ENCODE assay signal across 8 cellular contexts in the genomic region with DNA sequence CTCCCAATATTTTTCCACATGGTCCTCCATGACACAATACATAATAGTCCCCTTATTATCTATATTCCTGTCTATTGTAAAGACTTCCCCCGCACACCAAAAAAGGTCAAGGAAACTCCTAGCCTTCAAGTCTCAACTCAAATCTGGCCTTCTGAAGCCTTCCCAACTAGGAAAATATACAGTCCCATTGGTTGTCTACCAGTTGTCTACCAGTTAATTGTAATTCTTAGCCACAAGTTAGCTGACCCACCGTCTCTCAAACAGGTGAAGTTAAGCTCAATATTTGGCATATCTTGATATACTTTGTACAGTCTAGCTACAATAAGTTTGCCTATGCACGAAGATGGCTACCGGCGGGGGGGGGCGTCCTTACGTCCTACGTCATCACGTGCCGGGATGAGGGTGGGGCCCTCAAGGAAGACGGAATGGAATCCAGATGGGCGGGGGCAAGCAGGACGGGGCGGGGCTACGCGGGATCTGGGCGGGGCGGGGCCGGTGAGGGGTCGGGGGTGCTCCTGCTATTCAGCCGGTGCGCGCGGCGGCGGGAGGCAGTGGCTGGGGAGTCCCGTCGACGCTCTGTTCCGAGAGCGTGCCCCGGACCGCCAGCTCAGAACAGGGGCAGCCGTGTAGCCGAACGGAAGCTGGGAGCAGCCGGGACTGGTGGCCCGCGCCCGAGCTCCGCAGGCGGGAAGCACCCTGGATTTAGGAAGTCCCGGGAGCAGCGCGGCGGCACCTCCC. TPM values are rescaled to one million over a fixed set of nuclear protein-coding genes. Genes with fewer than 3 reads are reported as not detected.
DNase-seq lines count a peak whose midpoint lies in the region; ATAC-seq and TF ChIP-seq lines count a peak whose summit lies in the region.

A gene (plus strand): TSS at position 551 of the 738 bp plus-strand sequence. CDS start 613 bp downstream, outside the sequence.

- H3K4me2 ChIP-seq in Loucy (ENCODE audit: low read depth, low read length, poor library complexity, severe bottlenecking) = peak within 1 kb of the TSS; percentile 52
- peak within 1 kb of the TSS; percentile 78 for H3K4me2 ChIP-seq in osteoblast (ENCODE audit: insufficient read depth, low read length)

- H3K27ac Mint-ChIP-seq in activated naive CD4-positive, alpha-beta T cell treated with anti-CD3 and anti-CD28 coated beads, Interleukin-2, amount 50 U/mL, for 72 hours = peak within 1 kb of the TSS; percentile 91 to 92

- no peaks in the 10 kb centered on the region for H3F3A ChIP-seq in Loucy (ENCODE audit: low read depth)

- no peaks in the 10 kb centered on the region for H4K20me1 ChIP-seq in Loucy (ENCODE audit: insufficient read depth, low read length, poor library complexity, severe bottlenecking)
- H4K20me1 ChIP-seq in osteoblast (ENCODE audit: insufficient read depth, low read length) = peaks cover 23% of the 10 kb centered on the region

- H3K9ac ChIP-seq in Loucy (ENCODE audit: low read depth, low read length, poor library complexity, severe bottlenecking) = peak within 1 kb of the TSS; percentile 55

- peak within 1 kb of the TSS; percentile 56 for H2AFZ ChIP-seq in Loucy (ENCODE audit: low read length)
- H2AFZ ChIP-seq in osteoblast (ENCODE audit: low read length) = peak within 1 kb of the TSS; percentile 99

- H3K27me3 ChIP-seq in Loucy (ENCODE audit: insufficient read depth, low read length, poor library complexity, severe bottlenecking) = no peaks in the 10 kb centered on the region
- no peaks in the 10 kb centered on the region for H3K27me3 ChIP-seq in osteoblast (ENCODE audit: insufficient read depth, low read length)
- no peaks in the 10 kb centered on the region for H3K27me3 ChIP-seq in thoracic aorta (replicated peaks; ENCODE audit: insufficient read depth)

- peaks cover 21 to 30% of the 10 kb centered on the region in 2 donors for H3K36me3 Mint-ChIP-seq in activated naive CD4-positive, alpha-beta T cell treated with anti-CD3 and anti-CD28 coated beads, Interleukin-2, amount 50 U/mL, for 72 hours

- H3K9me3 ChIP-seq in Loucy (ENCODE audit: insufficient read depth, low read depth, low read length) (no peaks in the 10 kb centered on the region), osteoblast (ENCODE audit: low read depth, low read length) (no peaks in the 10 kb centered on the region), thoracic aorta (no peaks in the 10 kb centered on the region)

- DNase-seq in EH (ENCODE audit: low read depth) (peak; percentile 92), glomerular visceral epithelial cell (ENCODE audit: extremely low spot score) (peak; percentile 93), osteoblast (ENCODE audit: insufficient read length, low spot score, missing footprints) (peak; percentile 94), thoracic aorta (ENCODE audit: low spot score) (peak; percentile 80)
- peak; percentile 76 to 86 for DNase-seq in activated naive CD4-positive, alpha-beta T cell treated with anti-CD3 and anti-CD28 coated beads, Interleukin-2, amount 50 U/mL, for 72 hours (ENCODE audit: low spot score in 2 of 2)

- peak within 1 kb of the TSS; percentile 89 for H3K27ac ChIP-seq in osteoblast (ENCODE audit: low read depth, low read length)
- peak within 1 kb of the TSS; percentile 90 to 93 for H3K27ac ChIP-seq in thoracic aorta

- H3K36me3 ChIP-seq in Loucy (ENCODE audit: insufficient read depth, low read length) (no peaks in the 10 kb centered on the region), osteoblast (ENCODE audit: insufficient read depth, low read length) (no peaks in the 10 kb centered on the region), thoracic aorta (no peaks in the 10 kb centered on the region)

- H3K9me3 Mint-ChIP-seq in activated naive CD4-positive, alpha-beta T cell treated with anti-CD3 and anti-CD28 coated beads, Interleukin-2, amount 50 U/mL, for 72 hours = peaks cover 10 to 14% of the 10 kb centered on the region in 2 donors

- no peaks in the 10 kb centered on the region for H3K79me2 ChIP-seq in Loucy (ENCODE audit: insufficient read depth, low read length)
- H3K79me2 ChIP-seq in osteoblast (ENCODE audit: insufficient read depth, low read length) = peaks cover 50% of the 10 kb centered on the region

- H3K4me3 ChIP-seq in Loucy (ENCODE audit: low read length, poor library complexity, severe bottlenecking) (peak within 1 kb of the TSS; percentile 68), osteoblast (ENCODE audit: insufficient read depth, low read length) (peak within 1 kb of the TSS; percentile 91), thoracic aorta (peak within 1 kb of the TSS; percentile 99)

- no peaks in the 10 kb centered on the region for H3K9me2 ChIP-seq in Loucy (replicated peaks; ENCODE audit: low read depth, low read length)

- TF ChIP-seq CTCF in Loucy (conservative IDR thresholded peaks at IDR 0.05; ENCODE audit: low read length) = no peak
- no peak for TF ChIP-seq CTCF in osteoblast (IDR thresholded peaks at IDR 0.05; ENCODE audit: extremely low read depth, low read depth, low read length)
- TF ChIP-seq CTCF in thoracic aorta (IDR thresholded peaks at IDR 0.05) = no peak

- peak; percentile 64 for ATAC-seq in GM21825 (IDR thresholded peaks at IDR 0.05; ENCODE audit: unreplicated experiment)
- ATAC-seq in SK-N-SH treated with all-trans-retinoic acid at 6 μM for 48 hours = peak; percentile 71
- ATAC-seq in activated naive CD4-positive, alpha-beta T cell treated with anti-CD3 and anti-CD28 coated beads, Interleukin-2, amount 50 U/mL, for 72 hours = peak; percentile 85 to 87
- ATAC-seq in thoracic aorta (ENCODE audit: insufficient number of reproducible peaks, low FRiP score, low read depth) = peak; percentile 75

- H3K4me1 ChIP-seq in Loucy (ENCODE audit: insufficient read depth, low read length, poor library complexity, severe bottlenecking) (peaks cover 29% of the 10 kb centered on the region), osteoblast (ENCODE audit: insufficient read depth, low read length) (peaks cover 18% of the 10 kb centered on the region), thoracic aorta (ENCODE audit: control insufficient read depth in 1 of 2, low read depth in 2 of 2) (peaks cover 9 to 19% of the 10 kb centered on the region in 2 donors)

TF ChIP-seq in SK-N-SH treated with all-trans-retinoic acid at 6 μM for 48 hours, 23 proteins besides CTCF, POLR2A, EP300 and RAD21:
- TF ChIP-seq GLIS3 (CRISPR knock-in tag; IDR thresholded peaks at IDR 0.05) = no peak
- no peak for TF ChIP-seq TCF4 (CRISPR knock-in tag; IDR thresholded peaks at IDR 0.05; ENCODE audit: borderline replicate concordance)
- TF ChIP-seq TOX (CRISPR knock-in tag; IDR thresholded peaks at IDR 0.05; ENCODE audit: borderline replicate concordance) = no peak
- no peak for TF ChIP-seq BACH2 (CRISPR knock-in tag; IDR thresholded peaks at IDR 0.05; ENCODE audit: borderline replicate concordance)
- no peak for TF ChIP-seq ZFP3 (CRISPR knock-in tag; IDR thresholded peaks at IDR 0.05)
- TF ChIP-seq, protein P1, sequence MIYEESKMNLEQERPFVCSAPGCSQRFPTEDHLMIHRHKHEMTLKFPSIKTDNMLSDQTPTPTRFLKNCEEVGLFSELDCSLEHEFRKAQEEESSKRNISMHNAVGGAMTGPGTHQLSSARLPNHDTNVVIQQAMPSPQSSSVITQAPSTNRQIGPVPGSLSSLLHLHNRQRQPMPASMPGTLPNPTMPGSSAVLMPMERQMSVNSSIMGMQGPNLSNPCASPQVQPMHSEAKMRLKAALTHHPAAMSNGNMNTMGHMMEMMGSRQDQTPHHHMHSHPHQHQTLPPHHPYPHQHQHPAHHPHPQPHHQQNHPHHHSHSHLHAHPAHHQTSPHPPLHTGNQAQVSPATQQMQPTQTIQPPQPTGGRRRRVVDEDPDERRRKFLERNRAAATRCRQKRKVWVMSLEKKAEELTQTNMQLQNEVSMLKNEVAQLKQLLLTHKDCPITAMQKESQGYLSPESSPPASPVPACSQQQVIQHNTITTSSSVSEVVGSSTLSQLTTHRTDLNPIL (CRISPR knock-in tag; IDR thresholded peaks at IDR 0.05; ENCODE audit: low read depth) = no peak
- no peak for TF ChIP-seq SNAI2 (CRISPR knock-in tag; IDR thresholded peaks at IDR 0.05)
- TF ChIP-seq ISL1 (CRISPR knock-in tag; IDR thresholded peaks at IDR 0.05) = no peak
- no peak for TF ChIP-seq ARNTL (CRISPR knock-in tag; IDR thresholded peaks at IDR 0.05; ENCODE audit: borderline replicate concordance, low read depth)
- TF ChIP-seq ZNF565 (CRISPR knock-in tag; conservative IDR thresholded peaks at IDR 0.05; ENCODE audit: low read depth) = no peak
- TF ChIP-seq, protein P2, sequence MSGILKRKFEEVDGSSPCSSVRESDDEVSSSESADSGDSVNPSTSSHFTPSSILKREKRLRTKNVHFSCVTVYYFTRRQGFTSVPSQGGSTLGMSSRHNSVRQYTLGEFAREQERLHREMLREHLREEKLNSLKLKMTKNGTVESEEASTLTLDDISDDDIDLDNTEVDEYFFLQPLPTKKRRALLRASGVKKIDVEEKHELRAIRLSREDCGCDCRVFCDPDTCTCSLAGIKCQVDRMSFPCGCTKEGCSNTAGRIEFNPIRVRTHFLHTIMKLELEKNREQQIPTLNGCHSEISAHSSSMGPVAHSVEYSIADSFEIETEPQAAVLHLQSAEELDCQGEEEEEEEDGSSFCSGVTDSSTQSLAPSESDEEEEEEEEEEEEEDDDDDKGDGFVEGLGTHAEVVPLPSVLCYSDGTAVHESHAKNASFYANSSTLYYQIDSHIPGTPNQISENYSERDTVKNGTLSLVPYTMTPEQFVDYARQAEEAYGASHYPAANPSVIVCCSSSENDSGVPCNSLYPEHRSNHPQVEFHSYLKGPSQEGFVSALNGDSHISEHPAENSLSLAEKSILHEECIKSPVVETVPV (CRISPR knock-in tag; IDR thresholded peaks at IDR 0.05) = no peak
- no peak for TF ChIP-seq PPARA (CRISPR knock-in tag; IDR thresholded peaks at IDR 0.05; ENCODE audit: borderline replicate concordance)
- TF ChIP-seq ZC3H10 (CRISPR knock-in tag; IDR thresholded peaks at IDR 0.05) = no peak
- TF ChIP-seq CSDC2 (CRISPR knock-in tag; IDR thresholded peaks at IDR 0.05) = no peak
- TF ChIP-seq ZFP30 (CRISPR knock-in tag; IDR thresholded peaks at IDR 0.05) = no peak

RNA-seq across cellular contexts. Expression of the gene that starts here (rescaled TPM):
- 10 to 100 TPM; 44.1 to 56.1 TPM for total RNA-seq in activated naive CD4-positive, alpha-beta T cell treated with anti-CD3 and anti-CD28 coated beads, Interleukin-2, amount 50 U/mL, for 72 hours
- total RNA-seq in osteoblast (274 and 313 TPM in 2 replicates), thoracic aorta (100 to 1,000 TPM; 131 to 191 TPM)

Comparison
In these comparisons a context has a peak if more than half of its experiments do, and no peak if none do; other contexts are left out.
1. Peak in every context shown above with its lines: DNase-seq, ATAC-seq, H3K4me3 ChIP-seq and H3K27ac ChIP-seq.